ENCODE assay signal across 1 cellular context in genomic region chr7:19773361-19773760, GRCh38.
TF ChIP-seq lines count a peak whose summit lies in the region.

TSS of gene TMEM196 (minus strand) at chr7:19773617. CDS start at chr7:19772696, 921 bp downstream.

TF ChIP-seq in WTC11, 78 proteins besides CTCF, POLR2A, EP300 and RAD21 (continued from another document):
- no peak for TF ChIP-seq USF1 (CRISPR knock-in tag; IDR thresholded peaks at IDR 0.05)
- TF ChIP-seq ARID4B (CRISPR knock-in tag; IDR thresholded peaks at IDR 0.05; ENCODE audit: borderline replicate concordance) = no peak
TF ChIP-seq in WTC11: peak in this region for 0.
